Comparison of ENCODE assay signal across 17 cellular contexts in the genomic region with DNA sequence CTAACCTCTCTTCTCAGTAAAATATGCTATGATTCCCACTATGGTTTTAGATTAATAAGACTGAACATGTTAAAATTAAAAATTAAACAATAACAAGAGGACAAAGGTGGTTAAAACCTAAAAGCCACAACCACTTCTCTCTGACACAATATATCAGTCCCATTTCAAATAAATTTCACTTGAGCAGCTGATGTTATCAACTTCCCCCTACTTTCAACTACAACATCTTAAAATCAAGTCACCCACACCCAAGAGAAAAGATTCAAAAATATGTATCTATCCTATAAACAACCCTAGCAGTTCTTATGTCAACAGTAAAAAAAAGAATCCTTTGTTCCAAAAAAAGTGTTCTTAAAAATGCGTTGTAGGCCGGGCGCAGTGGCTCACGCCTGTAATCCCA. TPM values are rescaled to one million over a fixed set of nuclear protein-coding genes. Genes with fewer than 3 reads are reported as not detected.
DNase-seq lines count a peak whose midpoint lies in the region; ATAC-seq and TF ChIP-seq lines count a peak whose summit lies in the region.
"Had no signal": no experiment of that assay in that cellular context is flagged by ENCODE, and none has a peak within 500 bp of the region (broad histone marks: within the 10 kb centered on the region; RNA-seq: fewer than 3 reads in every experiment).

No MANE protein-coding gene starts in this region.

- DNase-seq in activated naive CD4-positive, alpha-beta T cell treated with anti-CD3 and anti-CD28 coated beads, Interleukin-2, amount 10 ng/mL, durations not matched to agents 7 days and 5 days, result no peak
- no peak for DNase-seq in activated naive CD4-positive, alpha-beta T cell treated with anti-CD3 and anti-CD28 coated beads, Interleukin-2, amount 50 U/mL, for 16 hours
- no peak for DNase-seq in OCI-LY7 (ENCODE audit: low spot score)
- DNase-seq in activated naive CD8-positive, alpha-beta T cell treated with anti-CD3 and anti-CD28 coated beads, Interleukin-2, amount 50 U/mL, for 24 hours, result no peak
- DNase-seq in stimulated activated effector memory CD8-positive, alpha-beta T cell treated with anti-CD3 and anti-CD28 coated beads, Interleukin-12 subunit alpha, Interleukin-12 subunit beta, amount 100 ng/mL, for 72 hours (ENCODE audit: low spot score in 2 of 2), result no peak
- DNase-seq in NCI-H748 (lab: John Stamatoyannopoulos, UW; ENCODE audit: unreplicated experiment), result no peak
- DNase-seq: activated CD8-positive, alpha-beta memory T cell treated with anti-CD3 and anti-CD28 coated beads, Interleukin-2, amount 50 U/mL, for 4 hours; caudate nucleus; esophagus squamous epithelium; GM23248; left lung; MM.1S; NCI-H345; occipital lobe; RPMI8226 had no signal

- CTCF ChIA-PET in activated naive CD4-positive, alpha-beta T cell treated with anti-CD3 and anti-CD28 coated beads, Interleukin-2, amount 10 ng/mL, durations not matched to agents 7 days and 5 days (lab: Charles Lee), result no interaction called here
- CTCF ChIA-PET in OCI-LY7 (lab: Charles Lee; ENCODE audit: unreplicated experiment), result no interaction called here

- BruUV-seq in OCI-LY7 (replicated peaks; lab: Mats Ljungman, UMichigan), result TSS peak; percentile 33

- H3K27ac ChIP-seq in OCI-LY7 (ENCODE audit: low read depth, low read length, poor library complexity, severe bottlenecking), result no peak overlapping the region
- H3K27ac ChIP-seq: esophagus squamous epithelium, GM23248, left lung had no signal

- no peaks in the 10 kb centered on the region for H3K27me3 Mint-ChIP-seq in activated naive CD4-positive, alpha-beta T cell treated with anti-CD3 and anti-CD28 coated beads, Interleukin-2, amount 10 ng/mL, durations not matched to agents 7 days and 5 days
- H3K27me3 Mint-ChIP-seq in activated naive CD8-positive, alpha-beta T cell treated with anti-CD3 and anti-CD28 coated beads, Interleukin-2, amount 50 U/mL, for 24 hours, result no peaks in the 10 kb centered on the region

- peaks cover 14% of the 10 kb centered on the region for H3K4me1 ChIP-seq in OCI-LY7 (ENCODE audit: insufficient read depth, low read length, poor library complexity, severe bottlenecking)

- H3K79me2 ChIP-seq in OCI-LY7 (ENCODE audit: insufficient read depth, low read depth, low read length), result peaks cover 100% of the 10 kb centered on the region

- peak overlapping the region; percentile 82 for H3K27ac Mint-ChIP-seq in activated naive CD4-positive, alpha-beta T cell treated with anti-CD3 and anti-CD28 coated beads, Interleukin-2, amount 10 ng/mL, durations not matched to agents 7 days and 5 days
- peak overlapping the region; percentile 57 for H3K27ac Mint-ChIP-seq in activated naive CD8-positive, alpha-beta T cell treated with anti-CD3 and anti-CD28 coated beads, Interleukin-2, amount 50 U/mL, for 24 hours
- H3K27ac Mint-ChIP-seq in stimulated activated effector memory CD8-positive, alpha-beta T cell treated with anti-CD3 and anti-CD28 coated beads, Interleukin-12 subunit alpha, Interleukin-12 subunit beta, amount 100 ng/mL, for 72 hours, result no peak overlapping the region

- H3K9me2 ChIP-seq in OCI-LY7 (ENCODE audit: insufficient read depth, low read length), result no peaks in the 10 kb centered on the region

- H4K20me1 ChIP-seq in OCI-LY7 (ENCODE audit: insufficient read depth, low read length), result peaks cover 26% of the 10 kb centered on the region

- ATAC-seq in activated naive CD8-positive, alpha-beta T cell treated with anti-CD3 and anti-CD28 coated beads, Interleukin-2, amount 50 U/mL, for 24 hours, result no peak
- ATAC-seq in stimulated activated effector memory CD8-positive, alpha-beta T cell treated with anti-CD3 and anti-CD28 coated beads, Interleukin-12 subunit alpha, Interleukin-12 subunit beta, amount 100 ng/mL, for 72 hours, result no peak
- ATAC-seq in HG03469 (IDR thresholded peaks at IDR 0.05; ENCODE audit: unreplicated experiment), result no peak
- no peak for ATAC-seq in HG03025 (IDR thresholded peaks at IDR 0.05; ENCODE audit: low FRiP score, unreplicated experiment)
- ATAC-seq: left lung had no signal

- no peak overlapping the region for H3K4me2 ChIP-seq in OCI-LY7 (ENCODE audit: low read length)

- H3K4me1 Mint-ChIP-seq in activated naive CD4-positive, alpha-beta T cell treated with anti-CD3 and anti-CD28 coated beads, Interleukin-2, amount 10 ng/mL, durations not matched to agents 7 days and 5 days, result peaks cover 63% of the 10 kb centered on the region
- peaks cover 79% of the 10 kb centered on the region for H3K4me1 Mint-ChIP-seq in activated naive CD8-positive, alpha-beta T cell treated with anti-CD3 and anti-CD28 coated beads, Interleukin-2, amount 50 U/mL, for 24 hours
- H3K4me1 Mint-ChIP-seq in stimulated activated effector memory CD8-positive, alpha-beta T cell treated with anti-CD3 and anti-CD28 coated beads, Interleukin-12 subunit alpha, Interleukin-12 subunit beta, amount 100 ng/mL, for 72 hours, result peaks cover 54% of the 10 kb centered on the region

- H3K36me3 Mint-ChIP-seq in activated naive CD4-positive, alpha-beta T cell treated with anti-CD3 and anti-CD28 coated beads, Interleukin-2, amount 10 ng/mL, durations not matched to agents 7 days and 5 days, result peaks cover 44% of the 10 kb centered on the region
- peaks cover 48% of the 10 kb centered on the region for H3K36me3 Mint-ChIP-seq in activated naive CD8-positive, alpha-beta T cell treated with anti-CD3 and anti-CD28 coated beads, Interleukin-2, amount 50 U/mL, for 24 hours (ENCODE audit: low read depth)
- peaks cover 96% of the 10 kb centered on the region for H3K36me3 Mint-ChIP-seq in stimulated activated effector memory CD8-positive, alpha-beta T cell treated with anti-CD3 and anti-CD28 coated beads, Interleukin-12 subunit alpha, Interleukin-12 subunit beta, amount 100 ng/mL, for 72 hours

- no peaks in the 10 kb centered on the region for H3K9me3 ChIP-seq in OCI-LY7 (ENCODE audit: low read length)
- H3K9me3 ChIP-seq: esophagus squamous epithelium, left lung had no signal

- peaks cover 95% of the 10 kb centered on the region for H3K36me3 ChIP-seq in OCI-LY7 (ENCODE audit: insufficient read depth, low read length)

- intact Hi-C loops in OCI-LY7 (cut with micrococcal nuclease; ENCODE audit: unreplicated experiment), result no loop called here

- H3K4me3 ChIP-seq in OCI-LY7 (ENCODE audit: low read depth, low read length, poor library complexity, severe bottlenecking), result no peak overlapping the region
- H3K4me3 ChIP-seq: esophagus squamous epithelium, GM23248, left lung had no signal

- no peak for TF ChIP-seq CTCF in OCI-LY7 (conservative IDR thresholded peaks at IDR 0.05; ENCODE audit: low read length)

- H3K4me3 Mint-ChIP-seq in activated naive CD4-positive, alpha-beta T cell treated with anti-CD3 and anti-CD28 coated beads, Interleukin-2, amount 10 ng/mL, durations not matched to agents 7 days and 5 days, result peak overlapping the region; percentile 30
- peak overlapping the region; percentile 13 for H3K4me3 Mint-ChIP-seq in activated naive CD8-positive, alpha-beta T cell treated with anti-CD3 and anti-CD28 coated beads, Interleukin-2, amount 50 U/mL, for 24 hours
- H3K4me3 Mint-ChIP-seq in stimulated activated effector memory CD8-positive, alpha-beta T cell treated with anti-CD3 and anti-CD28 coated beads, Interleukin-12 subunit alpha, Interleukin-12 subunit beta, amount 100 ng/mL, for 72 hours, result peak overlapping the region; percentile 5

- H2AFZ ChIP-seq in OCI-LY7 (ENCODE audit: low read length), result no peak overlapping the region
- H2AFZ ChIP-seq: GM23248 had no signal

- no peaks in the 10 kb centered on the region for H3K9me3 Mint-ChIP-seq in activated naive CD4-positive, alpha-beta T cell treated with anti-CD3 and anti-CD28 coated beads, Interleukin-2, amount 10 ng/mL, durations not matched to agents 7 days and 5 days
- H3K9me3 Mint-ChIP-seq in activated naive CD8-positive, alpha-beta T cell treated with anti-CD3 and anti-CD28 coated beads, Interleukin-2, amount 50 U/mL, for 24 hours, result no peaks in the 10 kb centered on the region
- H3K9me3 Mint-ChIP-seq in stimulated activated effector memory CD8-positive, alpha-beta T cell treated with anti-CD3 and anti-CD28 coated beads, Interleukin-12 subunit alpha, Interleukin-12 subunit beta, amount 100 ng/mL, for 72 hours, result no peaks in the 10 kb centered on the region

- POLR2A ChIA-PET in OCI-LY7 (lab: Charles Lee), result no interaction called here

RNA-seq across cellular contexts. Expression of a gene that starts 7.5 kb away (rescaled TPM):
- total RNA-seq in OCI-LY7 (2014; rRNA removed; shearing (Covaris generic)), result 52.0 and 68.8 TPM in 2 replicates
- 97.5 and 112 TPM in 2 replicates for total RNA-seq in OCI-LY7 (2022)
